In genomic region chr13:111970501-111971155, GRCh38 we compare ENCODE assay signal across 25 cellular contexts.
"Had no signal": no experiment of that assay in that cellular context is flagged by ENCODE, and none has a peak within 500 bp of the region (broad histone marks: within the 10 kb centered on the region; RNA-seq: fewer than 3 reads in every experiment).

No MANE protein-coding gene starts in this region.

- DNase-seq: activated B cell treated with CpG ODN at 0.5 μM for 24 hours; activated CD4-positive, alpha-beta T cell treated with anti-CD3 and anti-CD28 coated beads, Interleukin-2, amount 50 U/mL, for 1 hour; activated CD8-positive, alpha-beta T cell treated with anti-CD3 and anti-CD28 coated beads for 36 hours; activated gamma-delta T cell treated with Interleukin-2 at 50 U/mL for 16 hours; activated naive CD4-positive, alpha-beta T cell treated with anti-CD3 and anti-CD28 coated beads, Interleukin-2, amount 50 U/mL, for 16 hours; activated T-cell treated with anti-CD3 and anti-CD28 coated beads, Interleukin-2, amount 50 U/mL, for 4 hours; amniotic stem cell; brain microvascular endothelial cell; central memory CD4-positive, alpha-beta T cell; foreskin keratinocyte; heart left ventricle; hypothalamus; immature natural killer cell; natural killer cell; posterior cingulate gyrus; right cardiac atrium; stimulated activated CD4-positive, alpha-beta T cell treated with anti-CD3 and anti-CD28 coated beads, Interleukin-15, amount 100 ng/mL, for 24 hours; stimulated activated CD4-positive, alpha-beta T cell treated with anti-CD3 and anti-CD28 coated beads, Interleukin-2, amount 100 ng/mL, for 24 hours; stimulated activated naive B cell treated with anti-CD40 and anti-IgM and Interleukin-4, amounts not matched to agents 10 μg/mL and 1 μg/mL and 100 μg/mL, for 72 hours; stomach; thyroid gland; upper lobe of right lung had no signal

- H3K4me1 ChIP-seq: foreskin keratinocyte, thyroid gland, upper lobe of right lung had no signal

- FAIRE-seq: astrocyte had no signal

- H3K9me3 ChIP-seq: esophagus muscularis mucosa, thyroid gland, upper lobe of right lung had no signal

- ATAC-seq: activated CD8-positive, alpha-beta T cell treated with anti-CD3 and anti-CD28 coated beads for 36 hours; activated T-cell treated with anti-CD3 and anti-CD28 coated beads, Interleukin-2, amount 50 U/mL, for 4 hours; activated T-helper 17 cell treated with anti-CD3 and anti-CD28 coated beads, Interleukin-2, amount 50 U/mL, for 72 hours; foreskin keratinocyte; heart left ventricle; natural killer cell; right cardiac atrium; stimulated activated naive B cell treated with anti-CD40 and anti-IgM and Interleukin-4, amounts not matched to agents 10 μg/mL and 1 μg/mL and 100 μg/mL, for 72 hours; upper lobe of right lung had no signal

- H3K4me3 ChIP-seq: esophagus muscularis mucosa, heart left ventricle, stomach, thyroid gland, upper lobe of right lung had no signal

- H3K27me3 ChIP-seq: brain microvascular endothelial cell, foreskin keratinocyte, thyroid gland had no signal

- H3K36me3 ChIP-seq: brain microvascular endothelial cell, esophagus muscularis mucosa, heart left ventricle, stomach, thyroid gland, upper lobe of right lung had no signal

- H3K27ac ChIP-seq: brain microvascular endothelial cell, esophagus muscularis mucosa, foreskin keratinocyte, heart left ventricle, stomach, thyroid gland, upper lobe of right lung had no signal
